15 cellular contexts compared by ENCODE assay signal in the genomic region with DNA sequence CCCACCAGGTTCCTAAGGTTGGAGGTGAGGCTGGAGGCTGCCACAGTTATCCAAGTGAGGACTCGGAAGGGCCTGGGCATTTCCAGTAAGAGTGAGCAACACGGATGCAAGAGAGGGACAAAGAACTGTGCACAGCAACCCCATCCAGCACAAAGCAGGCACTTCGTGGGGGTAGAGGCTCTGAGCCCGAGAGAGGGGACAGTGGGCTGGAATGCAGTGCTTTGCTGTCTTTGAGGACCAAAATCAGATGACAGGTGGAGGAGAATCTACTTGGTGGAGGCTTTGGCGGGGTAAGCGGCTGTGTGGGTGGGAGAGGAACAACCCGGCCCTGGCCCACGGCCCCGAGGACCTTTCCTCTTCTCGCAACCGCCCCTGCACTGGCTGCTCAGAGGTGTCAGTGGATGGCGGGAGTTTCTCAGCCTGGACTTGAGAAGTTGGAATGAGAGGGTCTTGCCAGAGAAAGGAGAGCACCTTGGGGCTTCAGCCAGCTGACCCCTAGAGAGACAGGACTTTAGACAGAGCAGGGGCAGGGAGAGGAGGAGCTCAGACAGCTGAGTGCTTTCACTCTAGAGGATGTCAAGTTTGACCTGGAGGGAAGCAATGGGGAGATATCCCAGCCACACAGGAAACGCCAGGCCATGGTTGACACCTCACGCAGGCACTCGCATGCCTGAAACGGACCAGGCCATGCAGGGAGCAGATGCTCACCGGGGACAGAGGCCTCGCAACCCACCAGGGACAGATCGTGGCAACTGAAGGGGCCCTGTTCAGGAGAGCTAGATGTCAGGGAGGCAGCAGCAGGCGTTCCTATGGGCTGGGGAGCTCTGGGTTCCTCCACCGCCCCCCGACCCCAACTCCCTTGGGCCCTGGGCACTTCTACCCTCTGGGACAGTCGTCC. TPM values are rescaled to one million over a fixed set of nuclear protein-coding genes. Genes with fewer than 3 reads are reported as not detected.
DNase-seq lines count a peak whose midpoint lies in the region; ATAC-seq and TF ChIP-seq lines count a peak whose summit lies in the region.
"Had no signal": no experiment of that assay in that cellular context is flagged by ENCODE, and none has a peak within 500 bp of the region (broad histone marks: within the 10 kb centered on the region; RNA-seq: fewer than 3 reads in every experiment).

No MANE protein-coding gene starts in this region.

- ATAC-seq in SK-N-SH treated with all-trans-retinoic acid at 6 μM for 48 hours (no peak), HG03135 (IDR thresholded peaks at IDR 0.05; ENCODE audit: unreplicated experiment) (no peak)

- TF ChIP-seq CTCF in SK-N-SH (IDR thresholded peaks at IDR 0.05): no peak
- no peak for TF ChIP-seq CTCF in VCaP (conservative IDR thresholded peaks at IDR 0.05)
- no peak for TF ChIP-seq CTCF in testis (IDR thresholded peaks at IDR 0.05)

- no peaks in the 10 kb centered on the region for H3K9me3 ChIP-seq in SK-N-SH
- no peaks in the 10 kb centered on the region for H3K9me3 ChIP-seq in testis

- H3K79me2 ChIP-seq in SK-N-SH (ENCODE audit: insufficient read depth): no peaks in the 10 kb centered on the region
- H3K79me2 ChIP-seq: parathyroid adenoma had no signal

- H3F3A ChIP-seq in SK-N-SH (replicated peaks; ENCODE audit: insufficient read depth): peaks cover 6% of the 10 kb centered on the region

- H2AFZ ChIP-seq in SK-N-SH (ENCODE audit: low read depth): no peak overlapping the region
- H2AFZ ChIP-seq: GM23248, parathyroid adenoma had no signal

- H3K4me3 ChIP-seq in SK-N-SH (ENCODE audit: low read depth in 2 of 2, low read length in 1 of 2): no peak overlapping the region
- H3K4me3 ChIP-seq in testis: no peak overlapping the region
- H3K4me3 ChIP-seq: GM23248 had no signal

- H3K27me3 ChIP-seq in SK-N-SH (ENCODE audit: insufficient read depth) (no peaks in the 10 kb centered on the region), testis (no peaks in the 10 kb centered on the region)

- TF ChIP-seq POLR2A in testis (IDR thresholded peaks at IDR 0.05): no peak

- H3K4me1 ChIP-seq in SK-N-SH (ENCODE audit: control insufficient read depth in 1 of 2, insufficient read depth in 2 of 2, low read depth in 1 of 2, low read length in 1 of 2): peaks cover 22 to 75% of the 10 kb centered on the region in 2 experiments; a peak in 3 of 4 replicates
- H3K4me1 ChIP-seq in testis: peaks cover 14% of the 10 kb centered on the region
- H3K4me1 ChIP-seq: parathyroid adenoma had no signal

- H4K20me1 ChIP-seq in SK-N-SH (ENCODE audit: insufficient read depth): no peaks in the 10 kb centered on the region

- WGBS in SK-N-SH (ENCODE audit: low lambda C conversion rate): 86% methylated on average over 15 of the region's 23 CpGs
- 72 to 82% methylated on average over 10 to 21 of the region's 23 CpGs for WGBS in testis, 2 donors

- CTCF ChIA-PET in SK-N-SH (lab: Yijun Ruan, JAX): no interaction called here

- no peaks in the 10 kb centered on the region for H3K36me3 ChIP-seq in SK-N-SH (replicated peaks in 1 of 2; ENCODE audit: control insufficient read depth in 1 of 2, insufficient read depth in 2 of 2, low read length in 1 of 2)
- H3K36me3 ChIP-seq in testis (ENCODE audit: low read depth, missing control alignments): no peaks in the 10 kb centered on the region

- H3K4me2 ChIP-seq in SK-N-SH: no peak overlapping the region

- intact Hi-C loops in testis (cut with DNase I; ENCODE audit: low total_unique reads): no loop called here

- no peaks in the 10 kb centered on the region for H3K9me2 ChIP-seq in SK-N-SH

- TF ChIP-seq RAD21 in SK-N-SH (IDR thresholded peaks at IDR 0.05; ENCODE audit: low read length): no peak

- DNase-seq in SK-N-SH (peak; percentile 67), iPS-NIHi11 (ENCODE audit: low spot score) (peak; percentile 15), testis (peak; percentile 1), AG08395 (ENCODE audit: low spot score) (no peak), NCI-H82 treated with DMSO at 0.1 percent for 48 hours (lab: John Stamatoyannopoulos, UW; ENCODE audit: unreplicated experiment) (no peak)
- DNase-seq: 8988T; activated naive CD4-positive, alpha-beta T cell treated with anti-CD3 and anti-CD28 coated beads for 36 hours; CD4-positive, alpha-beta memory T cell; GM23248; NCI-H1694; NCI-H510A had no signal

- H3K27ac ChIP-seq in SK-N-SH (ENCODE audit: low read depth in 2 of 2, low read length in 1 of 2) (peak overlapping the region in 1 of 2 experiments; percentile 70; a peak in 1 of 4 replicates), VCaP (peak overlapping the region; percentile 19; the same call in 1 of the 2 replicates), testis (no peak overlapping the region)
- H3K27ac ChIP-seq: GM23248, parathyroid adenoma had no signal

- no peak overlapping the region for H3K9ac ChIP-seq in SK-N-SH
- H3K9ac ChIP-seq: GM23248, parathyroid adenoma had no signal

- POLR2A ChIA-PET in SK-N-SH (lab: Yijun Ruan, JAX): no interaction called here

- no peak for TF ChIP-seq EP300 in SK-N-SH (IDR thresholded peaks at IDR 0.05; ENCODE audit: borderline replicate concordance in 1 of 2, low read depth in 1 of 2, low read length in 1 of 2)

TF ChIP-seq in SK-N-SH, 30 proteins besides CTCF, POLR2A, EP300 and RAD21:
- TF ChIP-seq, protein P1, sequence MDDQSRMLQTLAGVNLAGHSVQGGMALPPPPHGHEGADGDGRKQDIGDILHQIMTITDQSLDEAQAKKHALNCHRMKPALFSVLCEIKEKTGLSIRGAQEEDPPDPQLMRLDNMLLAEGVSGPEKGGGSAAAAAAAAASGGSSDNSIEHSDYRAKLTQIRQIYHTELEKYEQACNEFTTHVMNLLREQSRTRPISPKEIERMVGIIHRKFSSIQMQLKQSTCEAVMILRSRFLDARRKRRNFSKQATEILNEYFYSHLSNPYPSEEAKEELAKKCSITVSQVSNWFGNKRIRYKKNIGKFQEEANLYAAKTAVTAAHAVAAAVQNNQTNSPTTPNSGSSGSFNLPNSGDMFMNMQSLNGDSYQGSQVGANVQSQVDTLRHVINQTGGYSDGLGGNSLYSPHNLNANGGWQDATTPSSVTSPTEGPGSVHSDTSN (IDR thresholded peaks at IDR 0.05): no peak

TF ChIP-seq in SK-N-SH treated with all-trans-retinoic acid at 6 μM for 48 hours, 23 proteins besides CTCF, POLR2A, EP300 and RAD21:
- TF ChIP-seq, protein P2, sequence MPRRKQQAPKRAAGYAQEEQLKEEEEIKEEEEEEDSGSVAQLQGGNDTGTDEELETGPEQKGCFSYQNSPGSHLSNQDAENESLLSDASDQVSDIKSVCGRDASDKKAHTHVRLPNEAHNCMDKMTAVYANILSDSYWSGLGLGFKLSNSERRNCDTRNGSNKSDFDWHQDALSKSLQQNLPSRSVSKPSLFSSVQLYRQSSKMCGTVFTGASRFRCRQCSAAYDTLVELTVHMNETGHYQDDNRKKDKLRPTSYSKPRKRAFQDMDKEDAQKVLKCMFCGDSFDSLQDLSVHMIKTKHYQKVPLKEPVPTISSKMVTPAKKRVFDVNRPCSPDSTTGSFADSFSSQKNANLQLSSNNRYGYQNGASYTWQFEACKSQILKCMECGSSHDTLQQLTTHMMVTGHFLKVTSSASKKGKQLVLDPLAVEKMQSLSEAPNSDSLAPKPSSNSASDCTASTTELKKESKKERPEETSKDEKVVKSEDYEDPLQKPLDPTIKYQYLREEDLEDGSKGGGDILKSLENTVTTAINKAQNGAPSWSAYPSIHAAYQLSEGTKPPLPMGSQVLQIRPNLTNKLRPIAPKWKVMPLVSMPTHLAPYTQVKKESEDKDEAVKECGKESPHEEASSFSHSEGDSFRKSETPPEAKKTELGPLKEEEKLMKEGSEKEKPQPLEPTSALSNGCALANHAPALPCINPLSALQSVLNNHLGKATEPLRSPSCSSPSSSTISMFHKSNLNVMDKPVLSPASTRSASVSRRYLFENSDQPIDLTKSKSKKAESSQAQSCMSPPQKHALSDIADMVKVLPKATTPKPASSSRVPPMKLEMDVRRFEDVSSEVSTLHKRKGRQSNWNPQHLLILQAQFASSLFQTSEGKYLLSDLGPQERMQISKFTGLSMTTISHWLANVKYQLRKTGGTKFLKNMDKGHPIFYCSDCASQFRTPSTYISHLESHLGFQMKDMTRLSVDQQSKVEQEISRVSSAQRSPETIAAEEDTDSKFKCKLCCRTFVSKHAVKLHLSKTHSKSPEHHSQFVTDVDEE (CRISPR knock-in tag; IDR thresholded peaks at IDR 0.05): no peak
- no peak for TF ChIP-seq ISL1 (CRISPR knock-in tag; IDR thresholded peaks at IDR 0.05)

RNA-seq across cellular contexts. Expression of a gene that starts 11.6 kb away (rescaled TPM):
- polyA plus RNA-seq in SK-N-SH (2012; rRNA removed) (21.2 and 27.9 TPM in 2 replicates), testis (ENCODE audit: insufficient read depth, low read depth, low replicate concordance) (13.9 TPM)
- 9.2 and 16.3 TPM in 2 replicates for polyA plus RNA-seq in SK-N-SH (2012; cell fraction: cytosol; rRNA removed)
- 6.3 and 8.5 TPM in 2 replicates for polyA plus RNA-seq in SK-N-SH (2012; cell fraction: nucleus; rRNA removed)
- 10 to 100 TPM in 1 of 2 donors, 1 to 10 TPM in 1; 8.9 to 14.3 TPM for total RNA-seq in testis
- total RNA-seq: CD4-positive, alpha-beta memory T cell had no signal

Comparison
In these comparisons a context has a peak if more than half of its experiments do, and no peak if none do; other contexts are left out.
1. DNase-seq: peak in SK-N-SH (single experiment), iPS-NIHi11 (single experiment) and testis (single experiment); none in AG08395 (single experiment) and NCI-H82 treated with DMSO at 0.1 percent for 48 hours (single experiment).